8 cellular contexts compared by ENCODE assay signal in the genomic region with DNA sequence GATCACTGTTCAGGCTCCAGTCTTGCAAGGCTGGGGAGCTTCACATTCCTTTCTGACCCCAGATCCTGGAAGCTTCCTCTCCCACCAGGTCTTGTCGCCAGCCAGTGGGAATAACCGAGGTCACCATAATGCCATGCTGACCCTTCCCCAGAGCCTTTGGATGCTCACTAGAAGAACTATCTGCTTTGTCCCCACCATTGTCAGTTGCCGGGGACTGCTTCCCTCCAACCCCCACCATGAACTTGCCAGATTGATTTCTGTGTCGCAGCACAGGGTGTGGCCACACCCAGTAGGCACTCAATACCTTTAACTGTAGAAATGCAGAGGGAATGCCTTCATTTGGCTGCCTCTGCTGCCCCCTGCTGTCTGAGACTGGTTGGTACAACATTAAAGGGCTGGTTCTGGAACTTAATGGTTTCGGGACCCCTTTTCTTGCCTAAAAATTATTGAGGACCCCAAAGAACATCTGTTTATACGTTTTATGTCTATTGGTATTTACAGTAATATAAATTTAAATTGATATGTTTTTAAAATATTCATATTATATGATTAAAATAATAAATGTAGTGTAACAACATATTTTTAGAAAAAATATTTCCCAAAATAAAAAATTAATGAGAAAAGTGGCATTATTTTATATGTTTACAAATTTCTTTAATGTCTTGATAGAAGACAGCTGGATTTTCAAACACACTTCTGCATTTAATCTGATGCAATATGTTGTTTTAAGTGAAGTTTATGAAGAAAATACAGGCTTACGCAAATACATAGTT. TPM values are rescaled to one million over a fixed set of nuclear protein-coding genes. Genes with fewer than 3 reads are reported as not detected.
DNase-seq lines count a peak whose midpoint lies in the region; ATAC-seq lines count a peak whose summit lies in the region.

No MANE protein-coding gene starts in this region.

- no peaks in the 10 kb centered on the region for H3K36me3 ChIP-seq in adipocyte (ENCODE audit: control insufficient read depth, insufficient read depth, low read length, severe bottlenecking)
- H3K36me3 ChIP-seq in skeletal muscle satellite cell (ENCODE audit: insufficient read depth, low read length): no peaks in the 10 kb centered on the region

- H3K9ac ChIP-seq in adipocyte (ENCODE audit: low read length): no peak overlapping the region
- no peak overlapping the region for H3K9ac ChIP-seq in skeletal muscle satellite cell (ENCODE audit: low read depth, low read length)

- peak overlapping the region; percentile 56 for H3K27ac Mint-ChIP-seq in T-helper 1 cell treated with Interleukin-12 subunit alpha and Interleukin-12 subunit beta and Interleukin-4 antibody, amounts not matched to agents 30 μg/mL and 1 μg/mL, for 36 hours

- H3K4me1 ChIP-seq in adipocyte (ENCODE audit: control insufficient read depth, insufficient read depth, low read length): peaks cover 12% of the 10 kb centered on the region
- H3K4me1 ChIP-seq in right cardiac atrium (ENCODE audit: control insufficient read depth, insufficient read depth, low read length): no peaks in the 10 kb centered on the region
- peaks cover 5% of the 10 kb centered on the region for H3K4me1 ChIP-seq in skeletal muscle satellite cell (ENCODE audit: control insufficient read depth, insufficient read depth, low read length)

- WGBS in right cardiac atrium: 44% methylated on average over 7 of the region's 7 CpGs

- H3K4me2 ChIP-seq in skeletal muscle satellite cell (ENCODE audit: low read length): peak overlapping the region; percentile 7

- peaks cover 11% of the 10 kb centered on the region for H3K27me3 Mint-ChIP-seq in T-helper 1 cell treated with Interleukin-12 subunit alpha and Interleukin-12 subunit beta and Interleukin-4 antibody, amounts not matched to agents 30 μg/mL and 1 μg/mL, for 36 hours (ENCODE audit: low read depth)

- no peak overlapping the region for H3K27ac ChIP-seq in right cardiac atrium (ENCODE audit: low read length)

- no peaks in the 10 kb centered on the region for H3K9me3 ChIP-seq in adipocyte (ENCODE audit: control insufficient read depth, low read length)
- H3K9me3 ChIP-seq in right cardiac atrium (ENCODE audit: control insufficient read depth, low read length): no peaks in the 10 kb centered on the region
- H3K9me3 ChIP-seq in skeletal muscle satellite cell (replicated peaks; ENCODE audit: low read length): no peaks in the 10 kb centered on the region

- no peak overlapping the region for H3K4me3 Mint-ChIP-seq in T-helper 1 cell treated with Interleukin-12 subunit alpha and Interleukin-12 subunit beta and Interleukin-4 antibody, amounts not matched to agents 30 μg/mL and 1 μg/mL, for 36 hours

- peaks cover 47% of the 10 kb centered on the region for H3K4me1 Mint-ChIP-seq in T-helper 1 cell treated with Interleukin-12 subunit alpha and Interleukin-12 subunit beta and Interleukin-4 antibody, amounts not matched to agents 30 μg/mL and 1 μg/mL, for 36 hours (ENCODE audit: low read depth)

- DNase-seq in DMS 273 (lab: John Stamatoyannopoulos, UW; ENCODE audit: unreplicated experiment) (peak; percentile 78), DMS 273 treated with DMSO at 0.1 percent for 48 hours (lab: John Stamatoyannopoulos, UW) (no peak), NCI-H1417 treated with DMSO at 0.1 percent for 48 hours (lab: John Stamatoyannopoulos, UW) (peak; percentile 16), adipocyte (ENCODE audit: low read depth) (peak; percentile 84), right cardiac atrium (peak; percentile 68 to 81 (median 76))

- H3K36me3 Mint-ChIP-seq in T-helper 1 cell treated with Interleukin-12 subunit alpha and Interleukin-12 subunit beta and Interleukin-4 antibody, amounts not matched to agents 30 μg/mL and 1 μg/mL, for 36 hours (ENCODE audit: low read depth): no peaks in the 10 kb centered on the region

- ATAC-seq in right cardiac atrium (peak; percentile 42 to 51), HG03025 (IDR thresholded peaks at IDR 0.05; ENCODE audit: low FRiP score, unreplicated experiment) (no peak)

- H3K4me3 ChIP-seq in adipocyte (ENCODE audit: low read length) (no peak overlapping the region), right cardiac atrium (ENCODE audit: low read length) (no peak overlapping the region), skeletal muscle satellite cell (ENCODE audit: low read length) (no peak overlapping the region)

- intact Hi-C loops in right cardiac atrium (cut with DNase I): loop anchor here in 3 of 4 donors (2.0 to 5.0 kb wide), 3 partner anchors 85 to 145 kb away; no protein-coding TSS in a partner anchor

- no peaks in the 10 kb centered on the region for H3K9me3 Mint-ChIP-seq in T-helper 1 cell treated with Interleukin-12 subunit alpha and Interleukin-12 subunit beta and Interleukin-4 antibody, amounts not matched to agents 30 μg/mL and 1 μg/mL, for 36 hours

- H3K27me3 ChIP-seq in adipocyte (replicated peaks; ENCODE audit: control insufficient read depth, insufficient read depth, low read length) (no peaks in the 10 kb centered on the region), right cardiac atrium (ENCODE audit: control insufficient read depth, insufficient read depth) (no peaks in the 10 kb centered on the region), skeletal muscle satellite cell (ENCODE audit: control insufficient read depth, insufficient read depth, low read length) (peaks cover 4% of the 10 kb centered on the region)

RNA-seq across cellular contexts. Expression of a gene that starts 6.6 kb away (rescaled TPM):
- 1 to 10 TPM; 5.3 to 8.2 (median 6.8) TPM for total RNA-seq in right cardiac atrium
- 8.5 TPM for polyA plus RNA-seq in right cardiac atrium
- total RNA-seq in skeletal muscle satellite cell (2012; rRNA removed): 1.0 and 2.8 TPM in 2 replicates

RNA-seq across cellular contexts. Expression of a gene that starts 29.7 kb away (rescaled TPM):
- total RNA-seq in right cardiac atrium: 100 to 1,000 TPM in 1 of 4 donors, 10 to 100 TPM in 3; 50.5 to 109 (median 72.7) TPM
- polyA plus RNA-seq in right cardiac atrium: 53.2 TPM
- total RNA-seq in skeletal muscle satellite cell (2012; rRNA removed): 849 and 1,070 TPM in 2 replicates
